In genomic region chr4:104017213-104017612, GRCh38 we compare ENCODE assay signal across 20 cellular contexts.
DNase-seq lines count a peak whose midpoint lies in the region; ATAC-seq and TF ChIP-seq lines count a peak whose summit lies in the region.
"Had no signal": no experiment of that assay in that cellular context is flagged by ENCODE, and none has a peak within 500 bp of the region (broad histone marks: within the 10 kb centered on the region; RNA-seq: fewer than 3 reads in every experiment).

No MANE protein-coding gene starts in this region.

- H3K4me2 ChIP-seq in neural cell (ENCODE audit: low read length) (no peak overlapping the region), PC-3 (ENCODE audit: low read length) (no peak overlapping the region)
- H3K4me2 ChIP-seq: BLaER1, GM23338 had no signal

- H2AFZ ChIP-seq in neural cell (ENCODE audit: low read depth, low read length) (no peak overlapping the region), PC-3 (ENCODE audit: low read length) (no peak overlapping the region)
- H2AFZ ChIP-seq: GM23338 had no signal

- H3K27ac ChIP-seq in neural cell (ENCODE audit: low read length): no peak overlapping the region
- H3K27ac ChIP-seq in PC-3 (ENCODE audit: low read length): no peak overlapping the region
- H3K27ac ChIP-seq: 22Rv1, BLaER1, C4-2B had no signal

- no peak for TF ChIP-seq RAD21 in neural cell (conservative IDR thresholded peaks at IDR 0.05)

- no peaks in the 10 kb centered on the region for H3K79me2 ChIP-seq in neural cell (replicated peaks; ENCODE audit: insufficient read depth, low read length)
- no peaks in the 10 kb centered on the region for H3K79me2 ChIP-seq in PC-3 (ENCODE audit: low read length)

- no TSS peak for BruUV-seq in PC-3 (replicated peaks; lab: Mats Ljungman, UMichigan)

- no peaks in the 10 kb centered on the region for H3K9me3 ChIP-seq in neural cell (ENCODE audit: low read length)
- H3K9me3 ChIP-seq in PC-3 (ENCODE audit: low read length): no peaks in the 10 kb centered on the region
- H3K9me3 ChIP-seq: BLaER1 had no signal

- H3K36me3 ChIP-seq in neural cell (ENCODE audit: insufficient read depth, low read length) (no peaks in the 10 kb centered on the region), PC-3 (ENCODE audit: low read depth, low read length) (no peaks in the 10 kb centered on the region)
- H3K36me3 ChIP-seq: BLaER1 had no signal

- intact Hi-C loops in PC-3 (cut with micrococcal nuclease): no loop called here

- TF ChIP-seq CTCF in neural cell (IDR thresholded peaks at IDR 0.05; ENCODE audit: poor library complexity, severe bottlenecking): no peak
- TF ChIP-seq CTCF in PC-3 (conservative IDR thresholded peaks at IDR 0.05; ENCODE audit: low read depth, low read length): no peak

- H3K27me3 ChIP-seq in neural cell (ENCODE audit: insufficient read depth, low read depth, low read length): no peaks in the 10 kb centered on the region
- no peaks in the 10 kb centered on the region for H3K27me3 ChIP-seq in PC-3 (ENCODE audit: low read length)
- H3K27me3 ChIP-seq: BLaER1 had no signal

- H3K9me2 ChIP-seq in neural cell (ENCODE audit: insufficient read depth, low read length): no peaks in the 10 kb centered on the region
- H3K9me2 ChIP-seq in PC-3 (replicated peaks; ENCODE audit: low read length): no peaks in the 10 kb centered on the region

- H4K20me1 ChIP-seq in neural cell (ENCODE audit: insufficient read depth) (no peaks in the 10 kb centered on the region), PC-3 (ENCODE audit: low read length) (no peaks in the 10 kb centered on the region)
- H4K20me1 ChIP-seq: BLaER1 had no signal

- DNase-seq in COLO829 (ENCODE audit: low spot score): peak; percentile 2
- peak; percentile 30 for DNase-seq in foreskin melanocyte
- DNase-seq in PC-3: no peak
- DNase-seq in NCI-H2196 treated with DMSO at 0.1 percent for 48 hours (lab: John Stamatoyannopoulos, UW; ENCODE audit: unreplicated experiment): no peak
- DNase-seq: CD4-positive, CD25-positive, alpha-beta regulatory T cell; CD8-positive, alpha-beta T cell; DMS 273 treated with DMSO at 0.1 percent for 48 hours; DMS79; EL; GDM1; H9; HFFc6 had no signal

- H3F3A ChIP-seq in neural cell (ENCODE audit: insufficient read depth, low read length, poor library complexity, severe bottlenecking) (no peaks in the 10 kb centered on the region), PC-3 (ENCODE audit: low read length, unreplicated experiment) (no peaks in the 10 kb centered on the region)

- no peak for ATAC-seq in PC-3
- ATAC-seq in GM18517 (IDR thresholded peaks at IDR 0.05; ENCODE audit: unreplicated experiment): no peak
- ATAC-seq: CD8-positive, alpha-beta T cell; GM12878; GM23338; HCT116 had no signal

- no peaks in the 10 kb centered on the region for H3K4me1 ChIP-seq in PC-3 (ENCODE audit: insufficient read depth, low read length)
- H3K4me1 ChIP-seq: BLaER1 had no signal

- POLR2A ChIA-PET in PC-3 (lab: Charles Lee; ENCODE audit: unreplicated experiment): no interaction called here

- H3K9ac ChIP-seq in neural cell (ENCODE audit: low read length) (no peak overlapping the region), PC-3 (ENCODE audit: low read length) (no peak overlapping the region)
- H3K9ac ChIP-seq: BLaER1 had no signal

- H3K4me3 ChIP-seq in neural cell (ENCODE audit: low read length) (no peak overlapping the region), PC-3 (ENCODE audit: low read length) (no peak overlapping the region)
- H3K4me3 ChIP-seq: BLaER1, GM12878, GM23338 had no signal

- TF ChIP-seq EP300 in neural cell (conservative IDR thresholded peaks at IDR 0.05; ENCODE audit: poor library complexity, severe bottlenecking): peak; percentile 38

- CTCF ChIA-PET in PC-3 (lab: Charles Lee): no interaction called here

TF ChIP-seq in neural cell, 6 proteins besides CTCF, POLR2A, EP300 and RAD21:
- no peak for TF ChIP-seq MXI1 (conservative IDR thresholded peaks at IDR 0.05; ENCODE audit: poor library complexity, severe bottlenecking)
- no peak for TF ChIP-seq TAF1 (IDR thresholded peaks at IDR 0.05; ENCODE audit: low read depth)
- TF ChIP-seq POLR2AphosphoS5 (IDR thresholded peaks at IDR 0.05): peak; percentile 50
- no peak for TF ChIP-seq REST (IDR thresholded peaks at IDR 0.05; ENCODE audit: borderline replicate concordance)

Comparison
In these comparisons a context has a peak if more than half of its experiments do, and no peak if none do; other contexts are left out.
1. DNase-seq: peak in COLO829 (single experiment) and foreskin melanocyte (single experiment); none in PC-3 (single experiment) and NCI-H2196 treated with DMSO at 0.1 percent for 48 hours (single experiment).